ENCODE assay signal across 28 cellular contexts in genomic region chr4:21457086-21457840, GRCh38.
"Had no signal": no experiment of that assay in that cellular context is flagged by ENCODE, and none has a peak within 500 bp of the region (broad histone marks: within the 10 kb centered on the region; RNA-seq: fewer than 3 reads in every experiment).

No MANE protein-coding gene starts in this region.

- ATAC-seq: activated naive CD4-positive, alpha-beta T cell treated with anti-CD3 and anti-CD28 coated beads, Interleukin-2, amount 50 U/mL, for 72 hours; activated naive CD8-positive, alpha-beta T cell treated with anti-CD3 and anti-CD28 coated beads, Interleukin-2, amount 50 U/mL, for 24 hours; activated T-cell treated with anti-CD3 and anti-CD28 coated beads, Interleukin-2, amount 50 U/mL, for 4 hours; activated T-cell treated with anti-CD3 and anti-CD28 coated beads, Interleukin-2, amount 50 U/mL, for 72 hours; activated T-helper 17 cell treated with anti-CD3 and anti-CD28 coated beads, Interleukin-2, amount 50 U/mL, for 72 hours; body of pancreas had no signal

- DNase-seq: activated effector memory CD4-positive, alpha-beta T cell treated with anti-CD3 and anti-CD28 coated beads, Interleukin-2, amount 50 U/mL, for 16 hours; activated effector memory CD4-positive, alpha-beta T cell treated with Interleukin-2 at 50 U/mL for 16 hours; activated gamma-delta T cell; activated gamma-delta T cell treated with Interleukin-2 at 50 U/mL for 16 hours; activated naive CD4-positive, alpha-beta T cell; activated naive CD4-positive, alpha-beta T cell treated with anti-CD3 and anti-CD28 coated beads for 36 hours; activated naive CD4-positive, alpha-beta T cell treated with anti-CD3 and anti-CD28 coated beads, Interleukin-2, amount 10 ng/mL, durations not matched to agents 7 days and 5 days; activated naive CD4-positive, alpha-beta T cell treated with anti-CD3 and anti-CD28 coated beads, Interleukin-2, amount 50 U/mL, for 16 hours; activated naive CD4-positive, alpha-beta T cell treated with Interleukin-2 at 50 U/mL for 16 hours; activated naive CD8-positive, alpha-beta T cell treated with anti-CD3 and anti-CD28 coated beads for 36 hours; activated naive CD8-positive, alpha-beta T cell treated with anti-CD3 and anti-CD28 coated beads, Interleukin-2, amount 10 ng/mL, durations not matched to agents 7 days and 5 days; activated naive CD8-positive, alpha-beta T cell treated with anti-CD3 and anti-CD28 coated beads, Interleukin-2, amount 50 U/mL, for 24 hours; activated T-cell treated with anti-CD3 and anti-CD28 coated beads, Interleukin-2, amount 50 U/mL, for 1 hour; activated T-cell treated with anti-CD3 and anti-CD28 coated beads, Interleukin-2, amount 50 U/mL, for 24 hours; activated T-cell treated with anti-CD3 and anti-CD28 coated beads, Interleukin-2, amount 50 U/mL, for 4 hours; activated T-cell treated with anti-CD3 and anti-CD28 coated beads, Interleukin-2, amount 50 U/mL, for 48 hours; activated T-cell treated with anti-CD3 and anti-CD28 coated beads, Interleukin-2, amount 50 U/mL, for 72 hours; adrenal gland; amniotic stem cell; amygdala; anterior cingulate cortex; aorta; body of pancreas; brain microvascular endothelial cell; central memory CD4-positive, alpha-beta T cell; colonic mucosa had no signal
